ENCODE assay signal across 7 cellular contexts in the genomic region with DNA sequence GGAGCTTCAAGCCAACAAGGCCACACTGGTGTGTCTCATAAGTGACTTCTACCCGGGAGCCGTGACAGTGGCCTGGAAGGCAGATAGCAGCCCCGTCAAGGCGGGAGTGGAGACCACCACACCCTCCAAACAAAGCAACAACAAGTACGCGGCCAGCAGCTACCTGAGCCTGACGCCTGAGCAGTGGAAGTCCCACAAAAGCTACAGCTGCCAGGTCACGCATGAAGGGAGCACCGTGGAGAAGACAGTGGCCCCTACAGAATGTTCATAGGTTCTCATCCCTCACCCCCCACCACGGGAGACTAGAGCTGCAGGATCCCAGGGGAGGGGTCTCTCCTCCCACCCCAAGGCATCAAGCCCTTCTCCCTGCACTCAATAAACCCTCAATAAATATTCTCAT. TPM values are rescaled to one million over a fixed set of nuclear protein-coding genes. Genes with fewer than 3 reads are reported as not detected.
"Had no signal": no experiment of that assay in that cellular context is flagged by ENCODE, and none has a peak within 500 bp of the region (broad histone marks: within the 10 kb centered on the region; RNA-seq: fewer than 3 reads in every experiment).

No MANE protein-coding gene starts in this region.

RNA-seq across cellular contexts. Expression of gene IGLL5, which starts 18.8 kb away (rescaled TPM):
- total RNA-seq: HepG2, HT1080, IMR-90, K562, M059J, Right ventricle myocardium superior, SJSA1 had no signal
- polyA plus RNA-seq: HepG2, IMR-90, K562 had no signal
